1 cellular context compared by ENCODE assay signal in the genomic region with DNA sequence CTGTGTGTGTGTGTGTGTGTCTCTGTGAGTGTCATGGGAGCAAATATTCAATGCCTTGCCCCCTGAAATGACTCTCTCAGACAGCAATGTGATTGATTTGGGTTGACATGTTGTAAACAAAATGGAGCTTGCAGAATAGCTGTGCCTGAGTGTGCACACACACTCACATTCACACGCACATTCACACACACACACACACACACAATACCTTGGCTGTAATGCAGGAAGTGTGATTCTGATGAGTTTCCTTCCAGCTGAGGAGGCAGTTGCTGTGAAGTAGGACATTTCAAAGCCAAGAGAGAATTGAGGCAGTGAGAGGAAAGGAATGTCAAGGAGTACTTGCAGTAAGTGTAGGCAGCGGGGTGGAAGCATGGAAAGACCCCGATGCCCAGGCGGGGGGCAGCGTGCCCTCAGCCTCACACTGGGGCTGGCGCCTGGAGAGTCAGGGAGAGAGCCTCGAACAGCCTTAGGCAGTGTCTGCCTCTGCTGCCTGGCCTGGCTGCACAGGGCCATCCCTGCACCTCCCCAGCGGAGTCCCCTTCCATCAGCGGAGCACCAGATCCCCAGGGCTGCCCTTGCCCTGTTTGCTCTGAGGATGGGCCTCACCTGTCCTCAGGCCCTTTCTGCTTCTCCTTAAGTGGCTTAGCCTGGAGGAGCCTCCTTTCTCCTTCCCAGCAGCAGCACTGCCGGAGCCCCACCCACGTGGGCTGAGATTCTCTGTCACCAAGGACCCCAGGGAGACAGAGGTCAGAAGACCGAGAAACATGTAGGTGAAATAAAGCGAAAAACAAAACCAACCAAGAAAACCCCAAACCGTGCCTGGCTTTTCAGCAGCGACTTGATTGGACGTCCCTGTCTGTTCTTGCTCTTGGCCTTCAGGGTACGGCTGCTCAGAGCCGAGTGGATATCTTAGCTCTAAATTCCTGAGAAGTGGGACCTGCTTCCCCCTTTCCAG.
TF ChIP-seq lines count a peak whose summit lies in the region.

No MANE protein-coding gene starts in this region.

TF ChIP-seq in GM12878, 131 proteins besides CTCF, POLR2A, EP300 and RAD21 (continued from another document):
- no peak for TF ChIP-seq JUNB (IDR thresholded peaks at IDR 0.05)
- no peak; the same call in 1 of the 2 replicates for TF ChIP-seq ATF7 (IDR thresholded peaks at IDR 0.05; ENCODE audit: low read depth)
- TF ChIP-seq, protein P1, sequence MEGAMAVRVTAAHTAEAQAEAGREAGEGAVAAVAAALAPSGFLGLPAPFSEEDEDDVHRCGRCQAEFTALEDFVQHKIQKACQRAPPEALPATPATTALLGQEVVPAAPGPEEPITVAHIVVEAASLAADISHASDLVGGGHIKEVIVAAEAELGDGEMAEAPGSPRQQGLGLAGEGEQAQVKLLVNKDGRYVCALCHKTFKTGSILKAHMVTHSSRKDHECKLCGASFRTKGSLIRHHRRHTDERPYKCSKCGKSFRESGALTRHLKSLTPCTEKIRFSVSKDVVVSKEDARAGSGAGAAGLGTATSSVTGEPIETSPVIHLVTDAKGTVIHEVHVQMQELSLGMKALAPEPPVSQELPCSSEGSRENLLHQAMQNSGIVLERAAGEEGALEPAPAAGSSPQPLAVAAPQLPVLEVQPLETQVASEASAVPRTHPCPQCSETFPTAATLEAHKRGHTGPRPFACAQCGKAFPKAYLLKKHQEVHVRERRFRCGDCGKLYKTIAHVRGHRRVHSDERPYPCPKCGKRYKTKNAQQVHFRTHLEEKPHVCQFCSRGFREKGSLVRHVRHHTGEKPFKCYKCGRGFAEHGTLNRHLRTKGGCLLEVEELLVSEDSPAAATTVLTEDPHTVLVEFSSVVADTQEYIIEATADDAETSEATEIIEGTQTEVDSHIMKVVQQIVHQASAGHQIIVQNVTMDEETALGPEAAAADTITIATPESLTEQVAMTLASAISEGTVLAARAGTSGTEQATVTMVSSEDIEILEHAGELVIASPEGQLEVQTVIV (IDR thresholded peaks at IDR 0.05; ENCODE audit: borderline replicate concordance, partially characterized antibody), result no peak
- 0 out of 2 replicates have a peak, but pooled peaks have one; percentile 40 for TF ChIP-seq ZBED1 (IDR thresholded peaks at IDR 0.05; ENCODE audit: borderline replicate concordance)
- TF ChIP-seq STAT1 (conservative IDR thresholded peaks at IDR 0.05), result no peak
- no peak for TF ChIP-seq ZNF24 (IDR thresholded peaks at IDR 0.05)
- no peak for TF ChIP-seq SREBF2 (IDR thresholded peaks at IDR 0.05; ENCODE audit: low read length)
- TF ChIP-seq PAX5 (IDR thresholded peaks at IDR 0.05; ENCODE audit: borderline replicate concordance, low read depth, low read length), result peak; percentile 18; the same call in 1 of the 2 replicates
- TF ChIP-seq, protein P2, sequence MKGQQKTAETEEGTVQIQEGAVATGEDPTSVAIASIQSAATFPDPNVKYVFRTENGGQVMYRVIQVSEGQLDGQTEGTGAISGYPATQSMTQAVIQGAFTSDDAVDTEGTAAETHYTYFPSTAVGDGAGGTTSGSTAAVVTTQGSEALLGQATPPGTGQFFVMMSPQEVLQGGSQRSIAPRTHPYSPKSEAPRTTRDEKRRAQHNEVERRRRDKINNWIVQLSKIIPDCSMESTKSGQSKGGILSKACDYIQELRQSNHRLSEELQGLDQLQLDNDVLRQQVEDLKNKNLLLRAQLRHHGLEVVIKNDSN (IDR thresholded peaks at IDR 0.05; ENCODE audit: borderline replicate concordance, extremely low read length, insufficient read depth, low read depth, low read length), result peak; percentile 26
- no peak for TF ChIP-seq FOXM1 (IDR thresholded peaks at IDR 0.05; ENCODE audit: low read depth, low read length)
- TF ChIP-seq POLR2AphosphoS5 (IDR thresholded peaks at IDR 0.05; ENCODE audit: low read length), result no peak
- TF ChIP-seq DPF2 (IDR thresholded peaks at IDR 0.05), result peak; percentile 67; the same call in 1 of the 2 replicates
- peak; percentile 65; the same call in 1 of the 2 replicates for TF ChIP-seq BCL11A (IDR thresholded peaks at IDR 0.05; ENCODE audit: low read depth, low read length)
- no peak for TF ChIP-seq RUNX3 (IDR thresholded peaks at IDR 0.05; ENCODE audit: low read length)
- TF ChIP-seq, protein P3, sequence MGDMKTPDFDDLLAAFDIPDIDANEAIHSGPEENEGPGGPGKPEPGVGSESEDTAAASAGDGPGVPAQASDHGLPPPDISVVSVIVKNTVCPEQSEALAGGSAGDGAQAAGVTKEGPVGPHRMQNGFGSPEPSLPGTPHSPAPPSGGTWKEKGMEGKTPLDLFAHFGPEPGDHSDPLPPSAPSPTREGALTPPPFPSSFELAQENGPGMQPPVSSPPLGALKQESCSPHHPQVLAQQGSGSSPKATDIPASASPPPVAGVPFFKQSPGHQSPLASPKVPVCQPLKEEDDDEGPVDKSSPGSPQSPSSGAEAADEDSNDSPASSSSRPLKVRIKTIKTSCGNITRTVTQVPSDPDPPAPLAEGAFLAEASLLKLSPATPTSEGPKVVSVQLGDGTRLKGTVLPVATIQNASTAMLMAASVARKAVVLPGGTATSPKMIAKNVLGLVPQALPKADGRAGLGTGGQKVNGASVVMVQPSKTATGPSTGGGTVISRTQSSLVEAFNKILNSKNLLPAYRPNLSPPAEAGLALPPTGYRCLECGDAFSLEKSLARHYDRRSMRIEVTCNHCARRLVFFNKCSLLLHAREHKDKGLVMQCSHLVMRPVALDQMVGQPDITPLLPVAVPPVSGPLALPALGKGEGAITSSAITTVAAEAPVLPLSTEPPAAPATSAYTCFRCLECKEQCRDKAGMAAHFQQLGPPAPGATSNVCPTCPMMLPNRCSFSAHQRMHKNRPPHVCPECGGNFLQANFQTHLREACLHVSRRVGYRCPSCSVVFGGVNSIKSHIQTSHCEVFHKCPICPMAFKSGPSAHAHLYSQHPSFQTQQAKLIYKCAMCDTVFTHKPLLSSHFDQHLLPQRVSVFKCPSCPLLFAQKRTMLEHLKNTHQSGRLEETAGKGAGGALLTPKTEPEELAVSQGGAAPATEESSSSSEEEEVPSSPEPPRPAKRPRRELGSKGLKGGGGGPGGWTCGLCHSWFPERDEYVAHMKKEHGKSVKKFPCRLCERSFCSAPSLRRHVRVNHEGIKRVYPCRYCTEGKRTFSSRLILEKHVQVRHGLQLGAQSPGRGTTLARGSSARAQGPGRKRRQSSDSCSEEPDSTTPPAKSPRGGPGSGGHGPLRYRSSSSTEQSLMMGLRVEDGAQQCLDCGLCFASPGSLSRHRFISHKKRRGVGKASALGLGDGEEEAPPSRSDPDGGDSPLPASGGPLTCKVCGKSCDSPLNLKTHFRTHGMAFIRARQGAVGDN (IDR thresholded peaks at IDR 0.05), result peak; percentile 63; the same call in 1 of the 2 replicates
- TF ChIP-seq, protein P4, sequence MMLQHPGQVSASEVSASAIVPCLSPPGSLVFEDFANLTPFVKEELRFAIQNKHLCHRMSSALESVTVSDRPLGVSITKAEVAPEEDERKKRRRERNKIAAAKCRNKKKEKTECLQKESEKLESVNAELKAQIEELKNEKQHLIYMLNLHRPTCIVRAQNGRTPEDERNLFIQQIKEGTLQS (IDR thresholded peaks at IDR 0.05; ENCODE audit: borderline replicate concordance, extremely low read depth, low read depth, low read length), result no peak
- TF ChIP-seq KDM1A (IDR thresholded peaks at IDR 0.05; ENCODE audit: borderline replicate concordance), result no peak
- no peak for TF ChIP-seq ZNF217 (IDR thresholded peaks at IDR 0.05)
- no peak for TF ChIP-seq BMI1 (IDR thresholded peaks at IDR 0.05; ENCODE audit: borderline replicate concordance)
- peak; percentile 91 for TF ChIP-seq MEF2B (IDR thresholded peaks at IDR 0.05; ENCODE audit: partially characterized antibody, poor library complexity, severe bottlenecking)
- TF ChIP-seq TBL1XR1 (IDR thresholded peaks at IDR 0.05; ENCODE audit: low read depth, low read length), result peak; percentile 59; the same call in 1 of the 2 replicates
- TF ChIP-seq, protein P5, sequence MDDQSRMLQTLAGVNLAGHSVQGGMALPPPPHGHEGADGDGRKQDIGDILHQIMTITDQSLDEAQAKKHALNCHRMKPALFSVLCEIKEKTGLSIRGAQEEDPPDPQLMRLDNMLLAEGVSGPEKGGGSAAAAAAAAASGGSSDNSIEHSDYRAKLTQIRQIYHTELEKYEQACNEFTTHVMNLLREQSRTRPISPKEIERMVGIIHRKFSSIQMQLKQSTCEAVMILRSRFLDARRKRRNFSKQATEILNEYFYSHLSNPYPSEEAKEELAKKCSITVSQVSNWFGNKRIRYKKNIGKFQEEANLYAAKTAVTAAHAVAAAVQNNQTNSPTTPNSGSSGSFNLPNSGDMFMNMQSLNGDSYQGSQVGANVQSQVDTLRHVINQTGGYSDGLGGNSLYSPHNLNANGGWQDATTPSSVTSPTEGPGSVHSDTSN (IDR thresholded peaks at IDR 0.05; ENCODE audit: insufficient replicate concordance, low read depth, low read length), result peak; percentile 6
- TF ChIP-seq ETV6 (conservative IDR thresholded peaks at IDR 0.05 in 1 of 2, IDR thresholded peaks at IDR 0.05 in 1 of 2; ENCODE audit: borderline replicate concordance in 1 of 2, low read depth in 1 of 2), result no peak
- TF ChIP-seq BHLHE40 (IDR thresholded peaks at IDR 0.05; ENCODE audit: borderline replicate concordance in 1 of 2, low read depth in 2 of 2, low read length in 1 of 2), result peak; percentile 95 to 97
- peak; percentile 47; the same call in 1 of the 2 replicates for TF ChIP-seq CBFB (IDR thresholded peaks at IDR 0.05; ENCODE audit: low read depth)
- TF ChIP-seq ZNF274 (IDR thresholded peaks at IDR 0.05; ENCODE audit: insufficient read depth, insufficient read length), result no peak
- no peak for TF ChIP-seq CHD4 (IDR thresholded peaks at IDR 0.05)
- TF ChIP-seq, protein P6, sequence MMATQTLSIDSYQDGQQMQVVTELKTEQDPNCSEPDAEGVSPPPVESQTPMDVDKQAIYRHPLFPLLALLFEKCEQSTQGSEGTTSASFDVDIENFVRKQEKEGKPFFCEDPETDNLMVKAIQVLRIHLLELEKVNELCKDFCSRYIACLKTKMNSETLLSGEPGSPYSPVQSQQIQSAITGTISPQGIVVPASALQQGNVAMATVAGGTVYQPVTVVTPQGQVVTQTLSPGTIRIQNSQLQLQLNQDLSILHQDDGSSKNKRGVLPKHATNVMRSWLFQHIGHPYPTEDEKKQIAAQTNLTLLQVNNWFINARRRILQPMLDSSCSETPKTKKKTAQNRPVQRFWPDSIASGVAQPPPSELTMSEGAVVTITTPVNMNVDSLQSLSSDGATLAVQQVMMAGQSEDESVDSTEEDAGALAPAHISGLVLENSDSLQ (IDR thresholded peaks at IDR 0.05), result 0 out of 2 replicates have a peak, but pooled peaks have one; percentile 24
- TF ChIP-seq IKZF1 (conservative IDR thresholded peaks at IDR 0.05), result peak; percentile 81; the same call in 1 of the 2 replicates
- TF ChIP-seq NR2F1 (conservative IDR thresholded peaks at IDR 0.05), result peak; percentile 95
- TF ChIP-seq RAD51 (IDR thresholded peaks at IDR 0.05), result peak; percentile 72
